In the genomic region with DNA sequence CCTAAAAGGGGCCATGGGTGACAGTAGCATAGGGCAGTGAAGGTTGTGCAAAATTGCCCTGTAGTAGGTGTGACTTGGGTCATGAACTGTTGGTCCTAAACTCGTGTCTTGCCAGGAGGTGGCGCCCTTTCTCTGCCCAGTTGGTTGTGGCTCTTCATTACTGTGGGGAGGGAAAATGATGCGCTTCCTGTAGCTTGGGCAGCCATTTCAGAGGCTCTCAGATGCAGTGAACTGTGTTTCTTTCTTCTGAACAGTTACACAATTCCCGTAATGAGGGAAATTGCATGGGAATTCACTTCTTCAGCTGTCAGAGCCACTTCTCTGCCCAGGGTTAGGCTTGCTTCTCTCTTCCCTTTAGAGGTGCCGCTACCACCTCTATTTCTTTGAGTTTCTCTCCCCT, we compare ENCODE assay signal across 9 cellular contexts.
DNase-seq lines count a peak whose midpoint lies in the region; ATAC-seq, FAIRE-seq and TF ChIP-seq lines count a peak whose summit lies in the region.
"Had no signal": no experiment of that assay in that cellular context is flagged by ENCODE, and none has a peak within 500 bp of the region (broad histone marks: within the 10 kb centered on the region; RNA-seq: fewer than 3 reads in every experiment).

No MANE protein-coding gene starts in this region.

- H3K9me2 ChIP-seq in PC-3 (replicated peaks; ENCODE audit: low read length): no peaks in the 10 kb centered on the region

- TF ChIP-seq CTCF in LNCAP (IDR thresholded peaks at IDR 0.05) (peak; percentile 68), PC-3 (conservative IDR thresholded peaks at IDR 0.05; ENCODE audit: low read depth, low read length) (peak; percentile 86), bronchial epithelial cell (IDR thresholded peaks at IDR 0.05; ENCODE audit: insufficient read depth, low read length, severe bottlenecking) (peak; percentile 90), type B pancreatic cell (conservative IDR thresholded peaks at IDR 0.05) (peak; percentile 76)

- no peak overlapping the region for H3K4me3 Mint-ChIP-seq in type B pancreatic cell

- no peaks in the 10 kb centered on the region for H3F3A ChIP-seq in PC-3 (ENCODE audit: low read length, unreplicated experiment)

- H3K9me3 Mint-ChIP-seq in type B pancreatic cell: no peaks in the 10 kb centered on the region

- no peaks in the 10 kb centered on the region for H3K79me2 ChIP-seq in PC-3 (ENCODE audit: low read length)

- no peak overlapping the region for H3K4me3 ChIP-seq in PC-3 (ENCODE audit: low read length)
- H3K4me3 ChIP-seq in bronchial epithelial cell (ENCODE audit: low read depth, low read length): no peak overlapping the region

- FAIRE-seq in bronchial epithelial cell (lab: Jason Lieb, UNC): no peak
- FAIRE-seq: G401.6 had no signal

- CTCF ChIA-PET in PC-3 (lab: Charles Lee): interaction anchor here (0.6 kb wide), 1 partner anchor 545 kb away, joined by 4 read pairs; no protein-coding TSS in a partner anchor

- peak; percentile 17 for DNase-seq in activated T-cell treated with anti-CD3 and anti-CD28 coated beads for 24 hours (ENCODE audit: low read depth)
- no peak for DNase-seq in activated T-cell treated with anti-CD3 and anti-CD28 coated beads for 4 hours
- peak; percentile 77 for DNase-seq in PC-3
- DNase-seq in bronchial epithelial cell (ENCODE audit: low read depth): peak; percentile 60
- DNase-seq in lung microvascular endothelial cell (ENCODE audit: low read depth in 2 of 2): peak; percentile 46 to 57
- DNase-seq in type B pancreatic cell (ENCODE audit: extremely low spot score, unreplicated experiment): no peak

- no TSS peak for BruUV-seq in PC-3 (replicated peaks; lab: Mats Ljungman, UMichigan)

- no peak overlapping the region for H3K27ac Mint-ChIP-seq in type B pancreatic cell

- POLR2A ChIA-PET in PC-3 (lab: Charles Lee; ENCODE audit: unreplicated experiment): no interaction called here

- no peaks in the 10 kb centered on the region for H3K36me3 Mint-ChIP-seq in type B pancreatic cell

- H3K9me3 ChIP-seq in PC-3 (ENCODE audit: low read length): no peaks in the 10 kb centered on the region

- no peaks in the 10 kb centered on the region for H4K20me1 ChIP-seq in PC-3 (ENCODE audit: low read length)

- H3K36me3 ChIP-seq in PC-3 (ENCODE audit: low read depth, low read length): no peaks in the 10 kb centered on the region
- no peaks in the 10 kb centered on the region for H3K36me3 ChIP-seq in bronchial epithelial cell (ENCODE audit: control insufficient read depth, insufficient read depth, low read length)

- H2AFZ ChIP-seq in PC-3 (ENCODE audit: low read length): peak overlapping the region; percentile 79

- peaks cover 16% of the 10 kb centered on the region for H3K27me3 Mint-ChIP-seq in type B pancreatic cell

- ATAC-seq in GM21825 (IDR thresholded peaks at IDR 0.05; ENCODE audit: unreplicated experiment): peak; percentile 50
- ATAC-seq in PC-3: peak; percentile 73

- H3K4me2 ChIP-seq in PC-3 (ENCODE audit: low read length): peak overlapping the region; percentile 38; the same call in 1 of the 2 replicates

- H3K9ac ChIP-seq in PC-3 (ENCODE audit: low read length): no peak overlapping the region

- no peaks in the 10 kb centered on the region for H3K27me3 ChIP-seq in PC-3 (ENCODE audit: low read length)
- H3K27me3 ChIP-seq in bronchial epithelial cell (ENCODE audit: control insufficient read depth, insufficient read depth, low read length): no peaks in the 10 kb centered on the region

- intact Hi-C loops in PC-3 (cut with micrococcal nuclease): loop anchor here (5.0 kb wide), 1 partner anchor 675 kb away; no protein-coding TSS in a partner anchor

- H3K27ac ChIP-seq in PC-3 (ENCODE audit: low read length): no peak overlapping the region

- H3K4me1 Mint-ChIP-seq in type B pancreatic cell (ENCODE audit: unreplicated experiment): no peaks in the 10 kb centered on the region

- no peaks in the 10 kb centered on the region for H3K4me1 ChIP-seq in PC-3 (ENCODE audit: insufficient read depth, low read length)

Comparison
In these comparisons a context has a peak if more than half of its experiments do, and no peak if none do; other contexts are left out.
1. DNase-seq: peak in activated T-cell treated with anti-CD3 and anti-CD28 coated beads for 24 hours (single experiment), PC-3 (single experiment), bronchial epithelial cell (single experiment) and lung microvascular endothelial cell (2 of 2); none in activated T-cell treated with anti-CD3 and anti-CD28 coated beads for 4 hours (single experiment) and type B pancreatic cell (single experiment).
2. Peak in every context shown above with its lines, with median percentiles within 50 percentile points of each other: CTCF ChIP-seq.